ENCODE assay signal across 8 cellular contexts in genomic region chr16:29594269-29594925, GRCh38.
DNase-seq lines count a peak whose midpoint lies in the region; ATAC-seq and TF ChIP-seq lines count a peak whose summit lies in the region.
"Not testable (repeated sequence)": the region's sequence is repeated elsewhere in the genome, so short reads cannot be mapped to it uniquely, and the experiment has no call there.

No MANE protein-coding gene starts in this region.

- not testable (repeated sequence) for H3K9me3 Mint-ChIP-seq in activated T-helper 2 cell treated with anti-CD3 and anti-CD28 coated beads, Interferon-gamma antibody, Interleukin-2, Interleukin-4, amounts not matched to agents 10 μg/mL and 5 μg/mL and 100 μg/mL, durations not matched to agents 14 hours and 24 hours and 36 hours

- H3K27ac ChIP-seq in Peyer's patch: peak overlapping the region; percentile 85 to 97 (median 92)
- not testable (repeated sequence) for H3K27ac ChIP-seq in fibroblast of lung (ENCODE audit: insufficient read depth, low read length)

- H3K36me3 ChIP-seq in Peyer's patch; fibroblast of lung (ENCODE audit: control insufficient read depth, insufficient read depth, low read length); mucosa of stomach (ENCODE audit: control insufficient read depth, insufficient read depth, low read length): not testable (repeated sequence)

- not testable (repeated sequence) for H3K9me3 ChIP-seq in Peyer's patch; fibroblast of lung (ENCODE audit: control insufficient read depth, insufficient read depth, low read depth, low read length); mucosa of stomach (ENCODE audit: control insufficient read depth, low read length)

- not testable (repeated sequence) for H2AFZ ChIP-seq in fibroblast of lung (ENCODE audit: low read length)

- peaks cover 22% of the 10 kb centered on the region for H3K4me1 Mint-ChIP-seq in activated T-helper 2 cell treated with anti-CD3 and anti-CD28 coated beads, Interferon-gamma antibody, Interleukin-2, Interleukin-4, amounts not matched to agents 10 μg/mL and 5 μg/mL and 100 μg/mL, durations not matched to agents 14 hours and 24 hours and 36 hours (ENCODE audit: low read depth)

- H3K36me3 Mint-ChIP-seq in activated T-helper 2 cell treated with anti-CD3 and anti-CD28 coated beads, Interferon-gamma antibody, Interleukin-2, Interleukin-4, amounts not matched to agents 10 μg/mL and 5 μg/mL and 100 μg/mL, durations not matched to agents 14 hours and 24 hours and 36 hours (ENCODE audit: low read depth): peaks cover 27% of the 10 kb centered on the region

- peak overlapping the region; percentile 86 for H3K27ac Mint-ChIP-seq in activated T-helper 2 cell treated with anti-CD3 and anti-CD28 coated beads, Interferon-gamma antibody, Interleukin-2, Interleukin-4, amounts not matched to agents 10 μg/mL and 5 μg/mL and 100 μg/mL, durations not matched to agents 14 hours and 24 hours and 36 hours

- not testable (repeated sequence) for TF ChIP-seq CTCF in Peyer's patch (IDR thresholded peaks at IDR 0.05); fibroblast of lung (conservative IDR thresholded peaks at IDR 0.05 in 1 of 2, IDR thresholded peaks at IDR 0.05 in 1 of 2; ENCODE audit: low read depth in 1 of 2, low read length in 2 of 2)

- peak overlapping the region; percentile 48 to 81 (median 72) for H3K4me3 ChIP-seq in Peyer's patch
- H3K4me3 ChIP-seq in fibroblast of lung (replicated peaks in 1 of 4; ENCODE audit: control extremely low read depth in 1 of 4, insufficient read depth in 1 of 4, low read depth in 3 of 4, low read length in 4 of 4): peak overlapping the region; percentile 47 to 66 (median 56)
- not testable (repeated sequence) for H3K4me3 ChIP-seq in mucosa of stomach (ENCODE audit: low read length)

- H3K9ac ChIP-seq in fibroblast of lung (ENCODE audit: insufficient read depth, low read length): peak overlapping the region; percentile 30
- peak overlapping the region; percentile 72 for H3K9ac ChIP-seq in mucosa of stomach (ENCODE audit: low read length)

- H4K20me1 ChIP-seq in fibroblast of lung (ENCODE audit: control insufficient read depth, extremely low read depth, insufficient read depth, low read length): not testable (repeated sequence)

- ATAC-seq in GM21717 (IDR thresholded peaks at IDR 0.05; ENCODE audit: unreplicated experiment) (peak; percentile 36), HG03558 (IDR thresholded peaks at IDR 0.05; ENCODE audit: extremely low read depth, unreplicated experiment) (peak; percentile 8)

- peaks cover 0 to 19% (median 0%) of the 10 kb centered on the region in 4 donors for H3K4me1 ChIP-seq in Peyer's patch
- not testable (repeated sequence) for H3K4me1 ChIP-seq in fibroblast of lung (ENCODE audit: control insufficient read depth, extremely low read depth, insufficient read depth, low read length); mucosa of stomach (ENCODE audit: control insufficient read depth, insufficient read depth, low read length)

- H3K4me3 Mint-ChIP-seq in activated T-helper 2 cell treated with anti-CD3 and anti-CD28 coated beads, Interferon-gamma antibody, Interleukin-2, Interleukin-4, amounts not matched to agents 10 μg/mL and 5 μg/mL and 100 μg/mL, durations not matched to agents 14 hours and 24 hours and 36 hours (ENCODE audit: low read depth): peak overlapping the region; percentile 84

- H3K79me2 ChIP-seq in fibroblast of lung (ENCODE audit: control insufficient read depth, insufficient read depth, low read length): peaks cover 18% of the 10 kb centered on the region

- H3K27me3 Mint-ChIP-seq in activated T-helper 2 cell treated with anti-CD3 and anti-CD28 coated beads, Interferon-gamma antibody, Interleukin-2, Interleukin-4, amounts not matched to agents 10 μg/mL and 5 μg/mL and 100 μg/mL, durations not matched to agents 14 hours and 24 hours and 36 hours (ENCODE audit: low read depth): not testable (repeated sequence)

- H3K4me2 ChIP-seq in fibroblast of lung (ENCODE audit: extremely low read depth, insufficient read depth, low read length): not testable (repeated sequence)

- intact Hi-C loops in activated T-helper 2 cell treated with anti-CD3 and anti-CD28 coated beads, Interferon-gamma antibody, Interleukin-2, Interleukin-4, amounts not matched to agents 10 μg/mL and 5 μg/mL and 100 μg/mL, durations not matched to agents 14 hours and 24 hours and 36 hours (cut with micrococcal nuclease): loop anchor here (2.0 kb wide), 1 partner anchor 70 kb away; no protein-coding TSS in a partner anchor

- H3K27me3 ChIP-seq in Peyer's patch; fibroblast of lung (ENCODE audit: control insufficient read depth, insufficient read depth, low read length); mucosa of stomach (ENCODE audit: control insufficient read depth, insufficient read depth, low read length): not testable (repeated sequence)

- peak; percentile 74 for DNase-seq in DMS53 (lab: John Stamatoyannopoulos, UW)
- peak; percentile 55 to 81 (median 60) for DNase-seq in Peyer's patch
- peak; percentile 73 for DNase-seq in activated T-helper 2 cell treated with anti-CD3 and anti-CD28 coated beads, Interferon-gamma antibody, Interleukin-2, Interleukin-4, amounts not matched to agents 10 μg/mL and 5 μg/mL and 100 μg/mL, durations not matched to agents 14 hours and 24 hours and 36 hours (ENCODE audit: low spot score)
- peak in 1 of 2 donors; percentile 22 for DNase-seq in fibroblast of lung (ENCODE audit: low read depth in 2 of 2)
- peak; percentile 19 to 74 (median 55) for DNase-seq in stimulated activated naive CD4-positive, alpha-beta T cell (lab: John Stamatoyannopoulos, UW)

- TF ChIP-seq POLR2A in Peyer's patch (IDR thresholded peaks at IDR 0.05): not testable (repeated sequence)
